Comparison of ENCODE assay signal across 20 cellular contexts in the genomic region with DNA sequence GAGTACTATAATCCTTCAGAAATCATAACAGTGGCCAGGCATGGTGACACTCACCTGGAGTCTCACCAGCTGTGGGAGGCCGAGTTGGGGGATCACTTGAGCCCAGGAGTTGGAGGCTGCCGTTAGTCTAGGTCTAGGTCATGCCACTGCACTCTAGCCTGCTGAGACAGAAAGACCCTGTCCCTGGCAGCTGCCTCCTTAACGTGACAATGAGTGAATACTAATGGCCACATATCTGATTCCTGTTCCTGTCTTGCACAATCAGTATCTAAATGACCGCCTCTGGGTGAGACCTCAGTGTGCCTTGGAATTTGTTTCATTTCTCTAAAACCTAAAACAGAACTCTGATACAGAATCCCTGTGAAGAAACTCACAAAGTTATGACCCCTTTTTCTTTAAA.
"Had no signal": no experiment of that assay in that cellular context is flagged by ENCODE, and none has a peak within 500 bp of the region (broad histone marks: within the 10 kb centered on the region; RNA-seq: fewer than 3 reads in every experiment).

No MANE protein-coding gene starts in this region.

- H3K36me3 ChIP-seq: brain microvascular endothelial cell, heart left ventricle, neural progenitor cell, ovary, thyroid gland, uterus had no signal

- H3K4me1 ChIP-seq: heart left ventricle, neural progenitor cell, thyroid gland, uterus had no signal

- H3K4me3 Mint-ChIP-seq: activated T-helper 1 cell treated with anti-CD3 and anti-CD28 coated beads, Interleukin-12 subunit alpha, Interleukin-12 subunit beta, Interleukin-2, Interleukin-4 antibody, amounts not matched to agents 30 ng/mL and 10 ng/mL and 1 ng/mL, durations not matched to agents 14 hours and 24 hours and 36 hours; effector memory CD8-positive, alpha-beta T cell; naive B cell; neural progenitor cell; stimulated activated naive B cell treated with anti-CD40 and anti-IgM and Interleukin-4, amounts not matched to agents 10 μg/mL and 1 μg/mL and 100 μg/mL, for 72 hours had no signal

- H3K4me1 Mint-ChIP-seq: naive B cell; neural progenitor cell; stimulated activated naive B cell treated with anti-CD40 and anti-IgM and Interleukin-4, amounts not matched to agents 10 μg/mL and 1 μg/mL and 100 μg/mL, for 72 hours had no signal

- H3K27ac Mint-ChIP-seq: activated T-helper 1 cell treated with anti-CD3 and anti-CD28 coated beads, Interleukin-12 subunit alpha, Interleukin-12 subunit beta, Interleukin-2, Interleukin-4 antibody, amounts not matched to agents 30 ng/mL and 10 ng/mL and 1 ng/mL, durations not matched to agents 14 hours and 24 hours and 36 hours; effector memory CD8-positive, alpha-beta T cell; naive B cell; neural progenitor cell; stimulated activated naive B cell treated with anti-CD40 and anti-IgM and Interleukin-4, amounts not matched to agents 10 μg/mL and 1 μg/mL and 100 μg/mL, for 72 hours had no signal

- DNase-seq: activated CD4-positive, CD25-positive, alpha-beta regulatory T cell treated with anti-CD3 and anti-CD28 coated beads, Interleukin-2, amount 50 U/mL, for 72 hours; activated naive CD4-positive, alpha-beta T cell; anterior cingulate cortex; brain microvascular endothelial cell; effector memory CD8-positive, alpha-beta T cell; foreskin melanocyte; heart left ventricle; naive B cell; ovary; stimulated activated CD4-positive, alpha-beta T cell treated with anti-CD3 and anti-CD28 coated beads, Interleukin-15, amount 100 ng/mL, for 24 hours; stimulated activated CD4-positive, alpha-beta T cell treated with anti-CD3 and anti-CD28 coated beads, Interleukin-4, amount 100 ng/mL, for 1 hour; stimulated activated naive B cell treated with anti-CD40 and anti-IgM and Interleukin-4, amounts not matched to agents 10 μg/mL and 1 μg/mL and 100 μg/mL, for 72 hours; T-helper 9 cell; thyroid gland; uterus had no signal

- H3K27ac ChIP-seq: brain microvascular endothelial cell, epithelial cell of prostate, heart left ventricle, neural progenitor cell, ovary, skin epidermis, thyroid gland, uterus had no signal

- H3K9ac ChIP-seq: neural progenitor cell had no signal

- H3K4me2 ChIP-seq: neural progenitor cell had no signal

- H2AFZ ChIP-seq: neural progenitor cell had no signal

- H3K9me3 ChIP-seq: heart left ventricle, ovary, thyroid gland, uterus had no signal

- H3K27me3 ChIP-seq: brain microvascular endothelial cell, heart left ventricle, neural progenitor cell, ovary, thyroid gland, uterus had no signal

- H3K9me3 Mint-ChIP-seq: activated T-helper 1 cell treated with anti-CD3 and anti-CD28 coated beads, Interleukin-12 subunit alpha, Interleukin-12 subunit beta, Interleukin-2, Interleukin-4 antibody, amounts not matched to agents 30 ng/mL and 10 ng/mL and 1 ng/mL, durations not matched to agents 14 hours and 24 hours and 36 hours; effector memory CD8-positive, alpha-beta T cell; neural progenitor cell; stimulated activated naive B cell treated with anti-CD40 and anti-IgM and Interleukin-4, amounts not matched to agents 10 μg/mL and 1 μg/mL and 100 μg/mL, for 72 hours had no signal

- H3K4me3 ChIP-seq: heart left ventricle, lung, neural progenitor cell, ovary, skin epidermis, thyroid gland, uterus had no signal

- H3K36me3 Mint-ChIP-seq: naive B cell; neural progenitor cell; stimulated activated naive B cell treated with anti-CD40 and anti-IgM and Interleukin-4, amounts not matched to agents 10 μg/mL and 1 μg/mL and 100 μg/mL, for 72 hours had no signal

- ATAC-seq: effector memory CD8-positive, alpha-beta T cell; stimulated activated naive B cell treated with anti-CD40 and anti-IgM and Interleukin-4, amounts not matched to agents 10 μg/mL and 1 μg/mL and 100 μg/mL, for 72 hours had no signal
